ENCODE assay signal across 1 cellular context in genomic region chr2:235445116-235445515, GRCh38.
TF ChIP-seq lines count a peak whose summit lies in the region.

No MANE protein-coding gene starts in this region.

TF ChIP-seq in H1, 55 proteins besides CTCF, POLR2A, EP300 and RAD21 (continued from another document):
- TF ChIP-seq KDM1A (IDR thresholded peaks at IDR 0.05; ENCODE audit: borderline replicate concordance, low read length) (no peak), HDAC2 (IDR thresholded peaks at IDR 0.05; ENCODE audit: borderline replicate concordance in 1 of 2, low read depth in 2 of 2, low read length in 2 of 2) (no peak), CEBPB (IDR thresholded peaks at IDR 0.05; ENCODE audit: low read depth, low read length) (no peak), JUND (IDR thresholded peaks at IDR 0.05; ENCODE audit: low read length) (no peak), MAFK (IDR thresholded peaks at IDR 0.05; ENCODE audit: low read depth, low read length) (no peak)
- TF ChIP-seq, protein P1, sequence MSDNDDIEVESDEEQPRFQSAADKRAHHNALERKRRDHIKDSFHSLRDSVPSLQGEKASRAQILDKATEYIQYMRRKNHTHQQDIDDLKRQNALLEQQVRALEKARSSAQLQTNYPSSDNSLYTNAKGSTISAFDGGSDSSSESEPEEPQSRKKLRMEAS (IDR thresholded peaks at IDR 0.05), result no peak
